ENCODE assay signal across 1 cellular context in genomic region chr19:41219924-41220567, GRCh38.
A peak's percentile ranks its signal among the peaks of the same experiment; 100 is the strongest.
TF ChIP-seq lines count a peak whose summit lies in the region.

No MANE protein-coding gene starts in this region.

TF ChIP-seq in K562, 482 proteins besides CTCF, POLR2A, EP300 and RAD21 (continued from another document and continues in another):
- TF ChIP-seq, protein P1, sequence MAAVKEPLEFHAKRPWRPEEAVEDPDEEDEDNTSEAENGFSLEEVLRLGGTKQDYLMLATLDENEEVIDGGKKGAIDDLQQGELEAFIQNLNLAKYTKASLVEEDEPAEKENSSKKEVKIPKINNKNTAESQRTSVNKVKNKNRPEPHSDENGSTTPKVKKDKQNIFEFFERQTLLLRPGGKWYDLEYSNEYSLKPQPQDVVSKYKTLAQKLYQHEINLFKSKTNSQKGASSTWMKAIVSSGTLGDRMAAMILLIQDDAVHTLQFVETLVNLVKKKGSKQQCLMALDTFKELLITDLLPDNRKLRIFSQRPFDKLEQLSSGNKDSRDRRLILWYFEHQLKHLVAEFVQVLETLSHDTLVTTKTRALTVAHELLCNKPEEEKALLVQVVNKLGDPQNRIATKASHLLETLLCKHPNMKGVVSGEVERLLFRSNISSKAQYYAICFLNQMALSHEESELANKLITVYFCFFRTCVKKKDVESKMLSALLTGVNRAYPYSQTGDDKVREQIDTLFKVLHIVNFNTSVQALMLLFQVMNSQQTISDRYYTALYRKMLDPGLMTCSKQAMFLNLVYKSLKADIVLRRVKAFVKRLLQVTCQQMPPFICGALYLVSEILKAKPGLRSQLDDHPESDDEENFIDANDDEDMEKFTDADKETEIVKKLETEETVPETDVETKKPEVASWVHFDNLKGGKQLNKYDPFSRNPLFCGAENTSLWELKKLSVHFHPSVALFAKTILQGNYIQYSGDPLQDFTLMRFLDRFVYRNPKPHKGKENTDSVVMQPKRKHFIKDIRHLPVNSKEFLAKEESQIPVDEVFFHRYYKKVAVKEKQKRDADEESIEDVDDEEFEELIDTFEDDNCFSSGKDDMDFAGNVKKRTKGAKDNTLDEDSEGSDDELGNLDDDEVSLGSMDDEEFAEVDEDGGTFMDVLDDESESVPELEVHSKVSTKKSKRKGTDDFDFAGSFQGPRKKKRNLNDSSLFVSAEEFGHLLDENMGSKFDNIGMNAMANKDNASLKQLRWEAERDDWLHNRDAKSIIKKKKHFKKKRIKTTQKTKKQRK (IDR thresholded peaks at IDR 0.05; ENCODE audit: borderline replicate concordance, low read depth, low read length), result no peak
- TF ChIP-seq ESRRB (CRISPR knock-in tag; IDR thresholded peaks at IDR 0.05; ENCODE audit: borderline replicate concordance) (no peak), PRPF4 (IDR thresholded peaks at IDR 0.05; ENCODE audit: insufficient read depth, low read depth, low read length, poor library complexity, severe bottlenecking) (no peak), MEF2D (tag; conservative IDR thresholded peaks at IDR 0.05; ENCODE audit: low read depth) (no peak), PHB2 (IDR thresholded peaks at IDR 0.05; ENCODE audit: low read depth) (peak; percentile 49; the same call in 1 of the 2 replicates), TAF9B (IDR thresholded peaks at IDR 0.05; ENCODE audit: partially characterized antibody) (no peak), ARNT (IDR thresholded peaks at IDR 0.05) (0 out of 4 replicates have a peak, but pooled peaks of 1 of the 2 experiments have one; percentile 39), OTX1 (CRISPR knock-in tag; IDR thresholded peaks at IDR 0.05) (no peak), POU5F1 (IDR thresholded peaks at IDR 0.05; ENCODE audit: borderline replicate concordance, low read depth, low read length, partially characterized antibody) (no peak), RFX5 (IDR thresholded peaks at IDR 0.05; ENCODE audit: low read depth, low read length) (no peak), ZNF561 (CRISPR knock-in tag; conservative IDR thresholded peaks at IDR 0.05) (no peak), TOE1 (IDR thresholded peaks at IDR 0.05; ENCODE audit: borderline replicate concordance) (0 out of 2 replicates have a peak, but pooled peaks have one; percentile 31), TOE1 (CRISPR knock-in tag; IDR thresholded peaks at IDR 0.05; ENCODE audit: borderline replicate concordance, low read depth) (no peak), CTBP1 (IDR thresholded peaks at IDR 0.05; ENCODE audit: borderline replicate concordance) (0 out of 2 replicates have a peak, but pooled peaks have one; percentile 22), THRA (IDR thresholded peaks at IDR 0.05) (no peak), ZNF76 (CRISPR knock-in tag; IDR thresholded peaks at IDR 0.05; ENCODE audit: borderline replicate concordance) (no peak), ZNF830 (CRISPR knock-in tag; IDR thresholded peaks at IDR 0.05) (no peak), KLF13 (tag; IDR thresholded peaks at IDR 0.05; ENCODE audit: borderline replicate concordance, low read depth) (no peak), HMG20B (CRISPR knock-in tag; IDR thresholded peaks at IDR 0.05) (no peak), ZNF146 (CRISPR knock-in tag; IDR thresholded peaks at IDR 0.05; ENCODE audit: unreplicated experiment) (no peak), STAT6 (CRISPR knock-in tag; IDR thresholded peaks at IDR 0.05) (no peak), NUFIP1 (IDR thresholded peaks at IDR 0.05; ENCODE audit: partially characterized antibody) (no peak), POLR2B (IDR thresholded peaks at IDR 0.05; ENCODE audit: low read depth, partially characterized antibody) (no peak), HMG20A (CRISPR knock-in tag; conservative IDR thresholded peaks at IDR 0.05) (no peak), CEBPB (tag; IDR thresholded peaks at IDR 0.05) (no peak), FOSL1 (tag; conservative IDR thresholded peaks at IDR 0.05) (peak; percentile 45; the same call in 1 of the 2 replicates), PURB (CRISPR knock-in tag; IDR thresholded peaks at IDR 0.05; ENCODE audit: low read depth) (no peak), CREBBP (IDR thresholded peaks at IDR 0.05; ENCODE audit: low read depth, low read length) (no peak), BCOR (IDR thresholded peaks at IDR 0.05) (peak; percentile 50; the same call in 1 of the 2 replicates), PML (IDR thresholded peaks at IDR 0.05; ENCODE audit: low read length) (no peak), RCOR1 (IDR thresholded peaks at IDR 0.05; ENCODE audit: borderline replicate concordance in 1 of 2, low read depth in 2 of 2, low read length in 2 of 2) (peak in 1 of 2 experiments; percentile 77; a peak in 2 of 4 replicates), E2F3 (CRISPR knock-in tag; IDR thresholded peaks at IDR 0.05) (no peak), KDM2B (CRISPR knock-in tag; IDR thresholded peaks at IDR 0.05) (no peak), HLTF (IDR thresholded peaks at IDR 0.05) (0 out of 2 replicates have a peak, but pooled peaks have one; percentile 35), MTA3 (IDR thresholded peaks at IDR 0.05; ENCODE audit: borderline replicate concordance) (no peak), ZNF512 (tag; IDR thresholded peaks at IDR 0.05) (no peak), POLR2G (IDR thresholded peaks at IDR 0.05; ENCODE audit: low read depth, low read length) (no peak), TAL1 (IDR thresholded peaks at IDR 0.05) (peak; percentile 85), STAG1 (CRISPR knock-in tag; IDR thresholded peaks at IDR 0.05; ENCODE audit: borderline replicate concordance) (no peak), SP2 (IDR thresholded peaks at IDR 0.05; ENCODE audit: extremely low read depth, low read depth, low read length, poor library complexity, severe bottlenecking) (no peak), SPI1 (IDR thresholded peaks at IDR 0.05; ENCODE audit: borderline replicate concordance, low read depth, low read length) (no peak), ZNF197 (CRISPR knock-in tag; IDR thresholded peaks at IDR 0.05; ENCODE audit: low read depth) (no peak), CREM (IDR thresholded peaks at IDR 0.05; ENCODE audit: low read depth) (no peak), TBL1XR1 (IDR thresholded peaks at IDR 0.05; ENCODE audit: low read length in 2 of 2) (no peak), CXXC5 (CRISPR knock-in tag; IDR thresholded peaks at IDR 0.05) (no peak), SAP30 (IDR thresholded peaks at IDR 0.05; ENCODE audit: borderline replicate concordance, insufficient read depth, low read depth, low read length, poor library complexity, severe bottlenecking) (no peak), ZNF121 (CRISPR knock-in tag; conservative IDR thresholded peaks at IDR 0.05) (no peak), ZNF384 (IDR thresholded peaks at IDR 0.05; ENCODE audit: low read depth, low read length) (no peak), PTBP1 (IDR thresholded peaks at IDR 0.05; ENCODE audit: low read depth, low read length) (no peak)
- TF ChIP-seq, protein P2, sequence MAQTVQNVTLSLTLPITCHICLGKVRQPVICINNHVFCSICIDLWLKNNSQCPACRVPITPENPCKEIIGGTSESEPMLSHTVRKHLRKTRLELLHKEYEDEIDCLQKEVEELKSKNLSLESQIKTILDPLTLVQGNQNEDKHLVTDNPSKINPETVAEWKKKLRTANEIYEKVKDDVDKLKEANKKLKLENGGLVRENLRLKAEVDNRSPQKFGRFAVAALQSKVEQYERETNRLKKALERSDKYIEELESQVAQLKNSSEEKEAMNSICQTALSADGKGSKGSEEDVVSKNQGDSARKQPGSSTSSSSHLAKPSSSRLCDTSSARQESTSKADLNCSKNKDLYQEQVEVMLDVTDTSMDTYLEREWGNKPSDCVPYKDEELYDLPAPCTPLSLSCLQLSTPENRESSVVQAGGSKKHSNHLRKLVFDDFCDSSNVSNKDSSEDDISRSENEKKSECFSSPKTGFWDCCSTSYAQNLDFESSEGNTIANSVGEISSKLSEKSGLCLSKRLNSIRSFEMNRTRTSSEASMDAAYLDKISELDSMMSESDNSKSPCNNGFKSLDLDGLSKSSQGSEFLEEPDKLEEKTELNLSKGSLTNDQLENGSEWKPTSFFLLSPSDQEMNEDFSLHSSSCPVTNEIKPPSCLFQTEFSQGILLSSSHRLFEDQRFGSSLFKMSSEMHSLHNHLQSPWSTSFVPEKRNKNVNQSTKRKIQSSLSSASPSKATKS (CRISPR knock-in tag; IDR thresholded peaks at IDR 0.05), result no peak
- TF ChIP-seq, protein P3, sequence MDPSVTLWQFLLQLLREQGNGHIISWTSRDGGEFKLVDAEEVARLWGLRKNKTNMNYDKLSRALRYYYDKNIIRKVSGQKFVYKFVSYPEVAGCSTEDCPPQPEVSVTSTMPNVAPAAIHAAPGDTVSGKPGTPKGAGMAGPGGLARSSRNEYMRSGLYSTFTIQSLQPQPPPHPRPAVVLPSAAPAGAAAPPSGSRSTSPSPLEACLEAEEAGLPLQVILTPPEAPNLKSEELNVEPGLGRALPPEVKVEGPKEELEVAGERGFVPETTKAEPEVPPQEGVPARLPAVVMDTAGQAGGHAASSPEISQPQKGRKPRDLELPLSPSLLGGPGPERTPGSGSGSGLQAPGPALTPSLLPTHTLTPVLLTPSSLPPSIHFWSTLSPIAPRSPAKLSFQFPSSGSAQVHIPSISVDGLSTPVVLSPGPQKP (CRISPR knock-in tag; IDR thresholded peaks at IDR 0.05), result no peak
- TF ChIP-seq, protein P4, sequence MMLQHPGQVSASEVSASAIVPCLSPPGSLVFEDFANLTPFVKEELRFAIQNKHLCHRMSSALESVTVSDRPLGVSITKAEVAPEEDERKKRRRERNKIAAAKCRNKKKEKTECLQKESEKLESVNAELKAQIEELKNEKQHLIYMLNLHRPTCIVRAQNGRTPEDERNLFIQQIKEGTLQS (IDR thresholded peaks at IDR 0.05), result no peak
- TF ChIP-seq, protein P4 (CRISPR knock-in tag; conservative IDR thresholded peaks at IDR 0.05), result no peak
- TF ChIP-seq, protein P5, sequence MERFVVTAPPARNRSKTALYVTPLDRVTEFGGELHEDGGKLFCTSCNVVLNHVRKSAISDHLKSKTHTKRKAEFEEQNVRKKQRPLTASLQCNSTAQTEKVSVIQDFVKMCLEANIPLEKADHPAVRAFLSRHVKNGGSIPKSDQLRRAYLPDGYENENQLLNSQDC (CRISPR knock-in tag; IDR thresholded peaks at IDR 0.05), result no peak
- TF ChIP-seq, protein P6, sequence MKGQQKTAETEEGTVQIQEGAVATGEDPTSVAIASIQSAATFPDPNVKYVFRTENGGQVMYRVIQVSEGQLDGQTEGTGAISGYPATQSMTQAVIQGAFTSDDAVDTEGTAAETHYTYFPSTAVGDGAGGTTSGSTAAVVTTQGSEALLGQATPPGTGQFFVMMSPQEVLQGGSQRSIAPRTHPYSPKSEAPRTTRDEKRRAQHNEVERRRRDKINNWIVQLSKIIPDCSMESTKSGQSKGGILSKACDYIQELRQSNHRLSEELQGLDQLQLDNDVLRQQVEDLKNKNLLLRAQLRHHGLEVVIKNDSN (CRISPR knock-in tag; IDR thresholded peaks at IDR 0.05), result no peak
- TF ChIP-seq, protein P7, sequence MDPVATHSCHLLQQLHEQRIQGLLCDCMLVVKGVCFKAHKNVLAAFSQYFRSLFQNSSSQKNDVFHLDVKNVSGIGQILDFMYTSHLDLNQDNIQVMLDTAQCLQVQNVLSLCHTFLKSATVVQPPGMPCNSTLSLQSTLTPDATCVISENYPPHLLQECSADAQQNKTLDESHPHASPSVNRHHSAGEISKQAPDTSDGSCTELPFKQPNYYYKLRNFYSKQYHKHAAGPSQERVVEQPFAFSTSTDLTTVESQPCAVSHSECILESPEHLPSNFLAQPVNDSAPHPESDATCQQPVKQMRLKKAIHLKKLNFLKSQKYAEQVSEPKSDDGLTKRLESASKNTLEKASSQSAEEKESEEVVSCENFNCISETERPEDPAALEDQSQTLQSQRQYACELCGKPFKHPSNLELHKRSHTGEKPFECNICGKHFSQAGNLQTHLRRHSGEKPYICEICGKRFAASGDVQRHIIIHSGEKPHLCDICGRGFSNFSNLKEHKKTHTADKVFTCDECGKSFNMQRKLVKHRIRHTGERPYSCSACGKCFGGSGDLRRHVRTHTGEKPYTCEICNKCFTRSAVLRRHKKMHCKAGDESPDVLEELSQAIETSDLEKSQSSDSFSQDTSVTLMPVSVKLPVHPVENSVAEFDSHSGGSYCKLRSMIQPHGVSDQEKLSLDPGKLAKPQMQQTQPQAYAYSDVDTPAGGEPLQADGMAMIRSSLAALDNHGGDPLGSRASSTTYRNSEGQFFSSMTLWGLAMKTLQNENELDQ (CRISPR knock-in tag; IDR thresholded peaks at IDR 0.05; ENCODE audit: borderline replicate concordance), result no peak
